In genomic region chr10:36066102-36066501, GRCh38 we compare ENCODE assay signal across 20 cellular contexts.
"Had no signal": no experiment of that assay in that cellular context is flagged by ENCODE, and none has a peak within 500 bp of the region (broad histone marks: within the 10 kb centered on the region; RNA-seq: fewer than 3 reads in every experiment).

No MANE protein-coding gene starts in this region.

- H3K27me3 ChIP-seq: esophagus muscularis mucosa, foreskin keratinocyte, gastroesophageal sphincter, heart left ventricle, hepatocyte, left lung had no signal

- H3K27ac Mint-ChIP-seq: immature natural killer cell had no signal

- H3K36me3 Mint-ChIP-seq: immature natural killer cell had no signal

- H3K27ac ChIP-seq: coronary artery, dorsolateral prefrontal cortex, esophagus muscularis mucosa, foreskin keratinocyte, gastroesophageal sphincter, heart left ventricle, hepatocyte, left lung, lower lobe of right lung had no signal

- DNase-seq: dermis blood vessel endothelial cell; dorsolateral prefrontal cortex; effector CD4-positive, alpha-beta T cell; effector memory CD4-positive, alpha-beta T cell; foreskin keratinocyte; heart left ventricle; hypothalamus; immature natural killer cell; islet precursor cell; left cardiac atrium; left lung; left ventricle myocardium superior; lower lobe of right lung; mesendoderm; midbrain had no signal

- H3K4me1 ChIP-seq: esophagus muscularis mucosa, foreskin keratinocyte, gastroesophageal sphincter, left lung, lower lobe of right lung had no signal

- H3K36me3 ChIP-seq: esophagus muscularis mucosa, gastroesophageal sphincter, heart left ventricle, left lung, lower lobe of right lung had no signal

- H3K4me2 ChIP-seq: hepatocyte had no signal

- H3K4me1 Mint-ChIP-seq: central memory CD8-positive, alpha-beta T cell; immature natural killer cell had no signal

- H2AFZ ChIP-seq: hepatocyte had no signal

- H3K4me3 Mint-ChIP-seq: central memory CD8-positive, alpha-beta T cell; immature natural killer cell had no signal

- H3K27me3 Mint-ChIP-seq: central memory CD8-positive, alpha-beta T cell had no signal

- H3K79me2 ChIP-seq: hepatocyte had no signal

- H3K9me3 ChIP-seq: lower lobe of right lung had no signal

- ATAC-seq: foreskin keratinocyte, gastroesophageal sphincter, heart left ventricle, left cardiac atrium, left lung, left ventricle myocardium superior had no signal

- H3K4me3 ChIP-seq: coronary artery, dorsolateral prefrontal cortex, esophagus muscularis mucosa, gastroesophageal sphincter, heart left ventricle, hepatocyte, left lung, lower lobe of right lung had no signal
